1 cellular context compared by ENCODE assay signal in genomic region chr13:49220856-49221614, GRCh38.
A peak's percentile ranks its signal among the peaks of the same experiment; 100 is the strongest.
TF ChIP-seq lines count a peak whose summit lies in the region.

No MANE protein-coding gene starts in this region.

TF ChIP-seq in H1, 55 proteins besides CTCF, POLR2A, EP300 and RAD21:
- TF ChIP-seq RBBP5 (IDR thresholded peaks at IDR 0.05; ENCODE audit: borderline replicate concordance, low read depth, low read length) (0 out of 2 replicates have a peak, but pooled peaks have one; percentile 54), SIX5 (IDR thresholded peaks at IDR 0.05; ENCODE audit: low read depth, low read length) (no peak), PHF8 (conservative IDR thresholded peaks at IDR 0.05; ENCODE audit: low read depth, low read length) (no peak), EZH2 (IDR thresholded peaks at IDR 0.05; ENCODE audit: low read depth, low read length, severe bottlenecking) (peak; percentile 94), JUN (IDR thresholded peaks at IDR 0.05; ENCODE audit: low read depth, low read length) (no peak), KDM4A (IDR thresholded peaks at IDR 0.05; ENCODE audit: low read depth, low read length, severe bottlenecking) (peak; percentile 65), RNF2 (IDR thresholded peaks at IDR 0.05; ENCODE audit: borderline replicate concordance, low read depth, low read length, missing control alignments, poor library complexity, severe bottlenecking) (peak; percentile 22), SUZ12 (IDR thresholded peaks at IDR 0.05; ENCODE audit: low read length) (peak; percentile 98)
